16 cellular contexts compared by ENCODE assay signal in the genomic region with DNA sequence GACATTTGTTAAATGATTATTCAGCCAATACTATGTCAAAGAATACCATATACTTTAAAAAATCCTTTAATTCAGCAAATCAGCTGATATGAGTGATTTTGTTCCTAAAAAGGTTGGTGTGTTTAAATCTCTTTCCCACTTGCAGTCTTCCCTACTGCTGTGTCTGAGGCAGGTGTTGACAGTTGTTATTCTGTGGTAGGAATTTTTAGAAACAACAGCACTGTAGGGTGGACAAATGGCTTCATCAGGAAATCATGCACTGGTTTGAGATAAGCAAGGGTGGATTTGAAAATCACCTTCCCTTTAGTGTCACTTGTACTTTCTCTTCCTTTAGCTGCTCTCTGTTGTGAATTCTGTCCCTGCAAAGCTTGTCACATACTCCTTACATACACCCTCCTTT.
"Had no signal": no experiment of that assay in that cellular context is flagged by ENCODE, and none has a peak within 500 bp of the region (broad histone marks: within the 10 kb centered on the region; RNA-seq: fewer than 3 reads in every experiment).

No MANE protein-coding gene starts in this region.

- H3K4me1 ChIP-seq: testis had no signal

- H3K27ac Mint-ChIP-seq: memory B cell; stimulated activated naive CD8-positive, alpha-beta T cell treated with anti-CD3 and anti-CD28 coated beads, Interleukin-15, Interleukin-2, amounts not matched to agents 100 ng/mL and 50 ng/mL, for 24 hours; T-helper 17 cell had no signal

- H3K27me3 Mint-ChIP-seq: memory B cell; naive thymus-derived CD8-positive, alpha-beta T cell; stimulated activated naive CD8-positive, alpha-beta T cell treated with anti-CD3 and anti-CD28 coated beads, Interleukin-15, Interleukin-2, amounts not matched to agents 100 ng/mL and 50 ng/mL, for 24 hours had no signal

- H3K4me3 Mint-ChIP-seq: memory B cell; naive thymus-derived CD8-positive, alpha-beta T cell; stimulated activated naive CD8-positive, alpha-beta T cell treated with anti-CD3 and anti-CD28 coated beads, Interleukin-15, Interleukin-2, amounts not matched to agents 100 ng/mL and 50 ng/mL, for 24 hours; T-helper 17 cell had no signal

- H3K36me3 ChIP-seq: gastrocnemius medialis, neutrophil, upper lobe of right lung had no signal

- H3K27ac ChIP-seq: gastrocnemius medialis, neutrophil, testis, upper lobe of right lung had no signal

- H3K27me3 ChIP-seq: gastrocnemius medialis, neutrophil, testis, upper lobe of right lung had no signal

- H3K4me3 ChIP-seq: gastrocnemius medialis, mucosa of descending colon, smooth muscle cell, testis, upper lobe of right lung had no signal

- H3K4me2 ChIP-seq: smooth muscle cell had no signal

- DNase-seq: activated CD4-positive, alpha-beta T cell treated with anti-CD3 and anti-CD28 coated beads, Interleukin-2, amount 50 U/mL, for 1 hour; activated naive CD4-positive, alpha-beta T cell; anterior cingulate cortex; dermis blood vessel endothelial cell; gastrocnemius medialis; left colon; mucosa of descending colon; naive thymus-derived CD8-positive, alpha-beta T cell; T-helper 17 cell; testis; upper lobe of right lung had no signal

- H3K9me3 ChIP-seq: gastrocnemius medialis, mucosa of descending colon, neutrophil, testis, upper lobe of right lung had no signal

- ATAC-seq: activated CD4-positive, CD25-positive, alpha-beta regulatory T cell treated with anti-CD3 and anti-CD28 coated beads, Interleukin-2, amount 50 U/mL, for 24 hours; gastrocnemius medialis; left colon; mucosa of descending colon; naive thymus-derived CD8-positive, alpha-beta T cell; T-helper 17 cell had no signal

- H3K36me3 Mint-ChIP-seq: memory B cell; naive thymus-derived CD8-positive, alpha-beta T cell had no signal

- H3K4me1 Mint-ChIP-seq: memory B cell had no signal

- H3K9me3 Mint-ChIP-seq: memory B cell; stimulated activated naive CD8-positive, alpha-beta T cell treated with anti-CD3 and anti-CD28 coated beads, Interleukin-15, Interleukin-2, amounts not matched to agents 100 ng/mL and 50 ng/mL, for 24 hours had no signal
